In genomic region chr6:33416386-33417126, GRCh38 we compare ENCODE assay signal across 1 cellular context.
TF ChIP-seq lines count a peak whose summit lies in the region.

No MANE protein-coding gene starts in this region.

TF ChIP-seq in HepG2, 621 proteins besides CTCF, POLR2A, EP300 and RAD21:
- TF ChIP-seq CAMTA2 (CRISPR knock-in tag; IDR thresholded peaks at IDR 0.05; ENCODE audit: borderline replicate concordance): no peak
- TF ChIP-seq TBX2 (CRISPR knock-in tag; IDR thresholded peaks at IDR 0.05; ENCODE audit: borderline replicate concordance): no peak
- TF ChIP-seq, protein P1, sequence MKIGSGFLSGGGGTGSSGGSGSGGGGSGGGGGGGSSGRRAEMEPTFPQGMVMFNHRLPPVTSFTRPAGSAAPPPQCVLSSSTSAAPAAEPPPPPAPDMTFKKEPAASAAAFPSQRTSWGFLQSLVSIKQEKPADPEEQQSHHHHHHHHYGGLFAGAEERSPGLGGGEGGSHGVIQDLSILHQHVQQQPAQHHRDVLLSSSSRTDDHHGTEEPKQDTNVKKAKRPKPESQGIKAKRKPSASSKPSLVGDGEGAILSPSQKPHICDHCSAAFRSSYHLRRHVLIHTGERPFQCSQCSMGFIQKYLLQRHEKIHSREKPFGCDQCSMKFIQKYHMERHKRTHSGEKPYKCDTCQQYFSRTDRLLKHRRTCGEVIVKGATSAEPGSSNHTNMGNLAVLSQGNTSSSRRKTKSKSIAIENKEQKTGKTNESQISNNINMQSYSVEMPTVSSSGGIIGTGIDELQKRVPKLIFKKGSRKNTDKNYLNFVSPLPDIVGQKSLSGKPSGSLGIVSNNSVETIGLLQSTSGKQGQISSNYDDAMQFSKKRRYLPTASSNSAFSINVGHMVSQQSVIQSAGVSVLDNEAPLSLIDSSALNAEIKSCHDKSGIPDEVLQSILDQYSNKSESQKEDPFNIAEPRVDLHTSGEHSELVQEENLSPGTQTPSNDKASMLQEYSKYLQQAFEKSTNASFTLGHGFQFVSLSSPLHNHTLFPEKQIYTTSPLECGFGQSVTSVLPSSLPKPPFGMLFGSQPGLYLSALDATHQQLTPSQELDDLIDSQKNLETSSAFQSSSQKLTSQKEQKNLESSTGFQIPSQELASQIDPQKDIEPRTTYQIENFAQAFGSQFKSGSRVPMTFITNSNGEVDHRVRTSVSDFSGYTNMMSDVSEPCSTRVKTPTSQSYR (CRISPR knock-in tag; IDR thresholded peaks at IDR 0.05; ENCODE audit: borderline replicate concordance): no peak
- TF ChIP-seq, protein P2, sequence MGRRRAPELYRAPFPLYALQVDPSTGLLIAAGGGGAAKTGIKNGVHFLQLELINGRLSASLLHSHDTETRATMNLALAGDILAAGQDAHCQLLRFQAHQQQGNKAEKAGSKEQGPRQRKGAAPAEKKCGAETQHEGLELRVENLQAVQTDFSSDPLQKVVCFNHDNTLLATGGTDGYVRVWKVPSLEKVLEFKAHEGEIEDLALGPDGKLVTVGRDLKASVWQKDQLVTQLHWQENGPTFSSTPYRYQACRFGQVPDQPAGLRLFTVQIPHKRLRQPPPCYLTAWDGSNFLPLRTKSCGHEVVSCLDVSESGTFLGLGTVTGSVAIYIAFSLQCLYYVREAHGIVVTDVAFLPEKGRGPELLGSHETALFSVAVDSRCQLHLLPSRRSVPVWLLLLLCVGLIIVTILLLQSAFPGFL (CRISPR knock-in tag; IDR thresholded peaks at IDR 0.05): no peak
- peak; percentile 28; the same call in 1 of the 2 replicates for TF ChIP-seq ZFX (CRISPR knock-in tag; IDR thresholded peaks at IDR 0.05; ENCODE audit: low read depth)
- TF ChIP-seq ZNF703 (CRISPR knock-in tag; IDR thresholded peaks at IDR 0.05; ENCODE audit: borderline replicate concordance): no peak
- no peak for TF ChIP-seq ZNF770 (CRISPR knock-in tag; IDR thresholded peaks at IDR 0.05)
- TF ChIP-seq ZNF251 (CRISPR knock-in tag; IDR thresholded peaks at IDR 0.05): no peak
- TF ChIP-seq ZNF326 (CRISPR knock-in tag; IDR thresholded peaks at IDR 0.05; ENCODE audit: borderline replicate concordance): no peak
- no peak for TF ChIP-seq ZNF678 (CRISPR knock-in tag; IDR thresholded peaks at IDR 0.05)
- no peak for TF ChIP-seq ZIK1 (CRISPR knock-in tag; IDR thresholded peaks at IDR 0.05; ENCODE audit: borderline replicate concordance, low read depth)
- TF ChIP-seq ZNF569 (CRISPR knock-in tag; IDR thresholded peaks at IDR 0.05; ENCODE audit: borderline replicate concordance): no peak
- TF ChIP-seq ZMAT3 (CRISPR knock-in tag; conservative IDR thresholded peaks at IDR 0.05): no peak
- TF ChIP-seq PAX8 (CRISPR knock-in tag; IDR thresholded peaks at IDR 0.05; ENCODE audit: borderline replicate concordance): no peak
- TF ChIP-seq ZNF792 (CRISPR knock-in tag; IDR thresholded peaks at IDR 0.05): no peak
- TF ChIP-seq, protein P3, sequence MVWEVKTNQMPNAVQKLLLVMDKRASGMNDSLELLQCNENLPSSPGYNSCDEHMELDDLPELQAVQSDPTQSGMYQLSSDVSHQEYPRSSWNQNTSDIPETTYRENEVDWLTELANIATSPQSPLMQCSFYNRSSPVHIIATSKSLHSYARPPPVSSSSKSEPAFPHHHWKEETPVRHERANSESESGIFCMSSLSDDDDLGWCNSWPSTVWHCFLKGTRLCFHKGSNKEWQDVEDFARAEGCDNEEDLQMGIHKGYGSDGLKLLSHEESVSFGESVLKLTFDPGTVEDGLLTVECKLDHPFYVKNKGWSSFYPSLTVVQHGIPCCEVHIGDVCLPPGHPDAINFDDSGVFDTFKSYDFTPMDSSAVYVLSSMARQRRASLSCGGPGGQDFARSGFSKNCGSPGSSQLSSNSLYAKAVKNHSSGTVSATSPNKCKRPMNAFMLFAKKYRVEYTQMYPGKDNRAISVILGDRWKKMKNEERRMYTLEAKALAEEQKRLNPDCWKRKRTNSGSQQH (CRISPR knock-in tag; IDR thresholded peaks at IDR 0.05; ENCODE audit: low read depth): no peak
- TF ChIP-seq ZNF660 (CRISPR knock-in tag; IDR thresholded peaks at IDR 0.05; ENCODE audit: borderline replicate concordance, low read depth): no peak
- no peak for TF ChIP-seq SOX5 (CRISPR knock-in tag; IDR thresholded peaks at IDR 0.05; ENCODE audit: borderline replicate concordance)
- TF ChIP-seq RFX5 (IDR thresholded peaks at IDR 0.05; ENCODE audit: low read depth, low read length): no peak
- TF ChIP-seq MAFK (conservative IDR thresholded peaks at IDR 0.05 in 1 of 2, IDR thresholded peaks at IDR 0.05 in 1 of 2; ENCODE audit: low read length in 2 of 2): peak; percentile 75 to 80
- 0 out of 2 replicates have a peak, but pooled peaks have one; percentile 29 for TF ChIP-seq RBFOX2 (IDR thresholded peaks at IDR 0.05; ENCODE audit: low read depth, low read length)
- peak; percentile 51; the same call in 1 of the 2 replicates for TF ChIP-seq MAFF (IDR thresholded peaks at IDR 0.05; ENCODE audit: low read depth, low read length)
- no peak for TF ChIP-seq DBP (CRISPR knock-in tag; IDR thresholded peaks at IDR 0.05; ENCODE audit: not compliant biosample characterization)
- no peak for TF ChIP-seq AGO1 (IDR thresholded peaks at IDR 0.05; ENCODE audit: low read depth, low read length, poor library complexity, severe bottlenecking)
- TF ChIP-seq ZNF331 (CRISPR knock-in tag; IDR thresholded peaks at IDR 0.05): no peak
- peak; percentile 44 for TF ChIP-seq HNRNPK (IDR thresholded peaks at IDR 0.05; ENCODE audit: low read depth, low read length, poor library complexity, severe bottlenecking)
TF ChIP-seq in HepG2: peak in this region for 5.
